27 cellular contexts compared by ENCODE assay signal in genomic region chr18:42255908-42256765, GRCh38.
DNase-seq lines count a peak whose midpoint lies in the region; ATAC-seq, FAIRE-seq and TF ChIP-seq lines count a peak whose summit lies in the region.
"Had no signal": no experiment of that assay in that cellular context is flagged by ENCODE, and none has a peak within 500 bp of the region (broad histone marks: within the 10 kb centered on the region; RNA-seq: fewer than 3 reads in every experiment).

No MANE protein-coding gene starts in this region.

- ATAC-seq in HG02938 (IDR thresholded peaks at IDR 0.05; ENCODE audit: unreplicated experiment), result no peak
- ATAC-seq: CD8-positive, alpha-beta T cell had no signal

- H4K8ac ChIP-seq in neuronal stem cell (ENCODE audit: low read depth, low read length), result no peak overlapping the region

- H2BK120ac ChIP-seq in neuronal stem cell (ENCODE audit: low read depth, low read length), result no peak overlapping the region

- no TSS peak for BruUV-seq in MCF 10A (replicated peaks; lab: Mats Ljungman, UMichigan)

- no peak overlapping the region for H2BK15ac ChIP-seq in neuronal stem cell (ENCODE audit: low read length)

- TF ChIP-seq CTCF in MCF 10A (IDR thresholded peaks at IDR 0.05; ENCODE audit: unreplicated experiment) (no peak), breast epithelium (IDR thresholded peaks at IDR 0.05) (no peak), bronchial epithelial cell (IDR thresholded peaks at IDR 0.05; ENCODE audit: insufficient read depth, low read length, severe bottlenecking) (no peak), uterus (IDR thresholded peaks at IDR 0.05) (no peak)

- DNase-seq in MCF 10A (ENCODE audit: unreplicated experiment) (peak; percentile 11), breast epithelium (ENCODE audit: low spot score in 2 of 2) (no peak), bronchial epithelial cell (ENCODE audit: low read depth) (peak; percentile 27), neuronal stem cell (ENCODE audit: low spot score) (no peak), mucosa of gallbladder (ENCODE audit: low spot score) (no peak), HAP-1 (ENCODE audit: low spot score in 2 of 2) (no peak), uterus (no peak)
- DNase-seq: 8988T; Calu3; CD8-positive, alpha-beta T cell; DMS153; H7; HFFc6; KG1; NCI-H1105; NCI-H1694; NCI-H2081; NCI-H2171 treated with DMSO at 0.1 percent for 48 hours; NCI-H526; SHP77 treated with DMSO at 0.1 percent for 48 hours; SW 1271 had no signal

- CTCF ChIA-PET in MCF 10A (lab: Yijun Ruan, JAX), result interaction anchor here (0.6 kb wide), 1 partner anchor 1161 kb away, joined by 3 read pairs; no protein-coding TSS in a partner anchor

- intact Hi-C loops in MCF 10A (cut with micrococcal nuclease), result no loop called here
- intact Hi-C loops in breast epithelium (cut with DNase I; ENCODE audit: low total_unique reads), result loop anchor here (5.0 kb wide), 1 partner anchor 124 kb away; no protein-coding TSS in a partner anchor
- intact Hi-C loops in uterus (cut with DNase I; ENCODE audit: low total_unique reads), result no loop called here

- H4K91ac ChIP-seq in neuronal stem cell (ENCODE audit: low read depth, low read length, poor library complexity), result no peak overlapping the region

- FAIRE-seq in bronchial epithelial cell (lab: Jason Lieb, UNC), result peak; percentile 70
- FAIRE-seq: G401.6, GM18507 had no signal

- peak overlapping the region; percentile 98 for H3K14ac ChIP-seq in neuronal stem cell (ENCODE audit: low read length)

- no peak overlapping the region for H2BK5ac ChIP-seq in neuronal stem cell (ENCODE audit: low read length)

- no peaks in the 10 kb centered on the region for H3K4me1 Mint-ChIP-seq in MCF 10A (ENCODE audit: insufficient read depth, unreplicated experiment)

- no peak overlapping the region for H2BK12ac ChIP-seq in neuronal stem cell (ENCODE audit: low read length)

- H3K36me3 ChIP-seq in breast epithelium (no peaks in the 10 kb centered on the region), bronchial epithelial cell (ENCODE audit: control insufficient read depth, insufficient read depth, low read length) (no peaks in the 10 kb centered on the region), neuronal stem cell (replicated peaks in 1 of 2; ENCODE audit: control insufficient read depth in 2 of 2, insufficient read depth in 2 of 2, low read length in 2 of 2) (no peaks in the 10 kb centered on the region), HAP-1 (replicated peaks) (no peaks in the 10 kb centered on the region), uterus (no peaks in the 10 kb centered on the region)
- H3K36me3 ChIP-seq: BLaER1 treated with 17β-estradiol and CSF1 and Interleukin-3, amounts not matched to agents 10 nM and 100 nM had no signal

- H3K9me3 Mint-ChIP-seq in MCF 10A (ENCODE audit: unreplicated experiment), result no peaks in the 10 kb centered on the region
- H3K9me3 Mint-ChIP-seq: CD8-positive, alpha-beta T cell; HFFc6 had no signal

- WGBS in neuronal stem cell (ENCODE audit: extremely low coverage in 2 of 2, insufficient read length in 2 of 2, insufficient replicate concordance in 1 of 2), 2 donors, result no CpG with 5 or more reads among the region's 5 CpGs

- H3K79me1 ChIP-seq in neuronal stem cell (ENCODE audit: low read depth, low read length), result no peaks in the 10 kb centered on the region

- no peak overlapping the region for H3K27ac ChIP-seq in breast epithelium
- H3K27ac ChIP-seq in neuronal stem cell (replicated peaks; ENCODE audit: low read length), result no peak overlapping the region
- H3K27ac ChIP-seq in uterus, result no peak overlapping the region
- H3K27ac ChIP-seq: BLaER1 treated with 17β-estradiol and CSF1 and Interleukin-3, amounts not matched to agents 10 nM and 100 nM; RWPE1; SK-N-MC had no signal

- POLR2A ChIA-PET in MCF 10A (lab: Yijun Ruan, JAX), result no interaction called here

- no peaks in the 10 kb centered on the region for H3K36me3 Mint-ChIP-seq in MCF 10A (ENCODE audit: insufficient read depth, unreplicated experiment)
- H3K36me3 Mint-ChIP-seq: CD8-positive, alpha-beta T cell had no signal

- H2AK5ac ChIP-seq in neuronal stem cell (ENCODE audit: low read depth, low read length), result peak overlapping the region; percentile 63

- H3K27me3 Mint-ChIP-seq in MCF 10A (ENCODE audit: insufficient read depth, unreplicated experiment), result no peaks in the 10 kb centered on the region

- TF ChIP-seq POLR2A in breast epithelium (IDR thresholded peaks at IDR 0.05) (no peak), uterus (IDR thresholded peaks at IDR 0.05) (no peak)

- H3K9ac ChIP-seq in neuronal stem cell (ENCODE audit: low read depth, low read length, poor library complexity), result no peak overlapping the region
- H3K9ac ChIP-seq: BLaER1 treated with 17β-estradiol and CSF1 and Interleukin-3, amounts not matched to agents 10 nM and 100 nM had no signal

- H3K18ac ChIP-seq in neuronal stem cell (ENCODE audit: low read length), result peak overlapping the region; percentile 25

- H3K4me3 ChIP-seq in breast epithelium (no peak overlapping the region), bronchial epithelial cell (ENCODE audit: low read depth, low read length) (no peak overlapping the region), neuronal stem cell (ENCODE audit: low read length in 2 of 2) (no peak overlapping the region), HAP-1 (no peak overlapping the region), uterus (no peak overlapping the region)
- H3K4me3 ChIP-seq: BLaER1 treated with 17β-estradiol and CSF1 and Interleukin-3, amounts not matched to agents 10 nM and 100 nM; SK-N-MC had no signal

- no peak overlapping the region for H3K4ac ChIP-seq in neuronal stem cell (ENCODE audit: low read length)

- no peak overlapping the region for H3K23ac ChIP-seq in neuronal stem cell (ENCODE audit: low read depth, low read length, poor library complexity)

- H3K27me3 ChIP-seq in breast epithelium, result no peaks in the 10 kb centered on the region
- no peaks in the 10 kb centered on the region for H3K27me3 ChIP-seq in bronchial epithelial cell (ENCODE audit: control insufficient read depth, insufficient read depth, low read length)
- no peaks in the 10 kb centered on the region for H3K27me3 ChIP-seq in neuronal stem cell (ENCODE audit: control insufficient read depth in 3 of 3, insufficient read depth in 3 of 3, low read depth in 1 of 3, low read length in 3 of 3)
- no peaks in the 10 kb centered on the region for H3K27me3 ChIP-seq in HAP-1 (ENCODE audit: low read depth)
- no peaks in the 10 kb centered on the region for H3K27me3 ChIP-seq in uterus
- H3K27me3 ChIP-seq: BLaER1 treated with 17β-estradiol and CSF1 and Interleukin-3, amounts not matched to agents 10 nM and 100 nM had no signal

- H3K4me1 ChIP-seq in breast epithelium, result no peaks in the 10 kb centered on the region
- H3K4me1 ChIP-seq in neuronal stem cell (ENCODE audit: control insufficient read depth in 2 of 2, insufficient read depth in 1 of 2, low read depth in 1 of 2, low read length in 2 of 2), result no peaks in the 10 kb centered on the region
- no peaks in the 10 kb centered on the region for H3K4me1 ChIP-seq in HAP-1
- no peaks in the 10 kb centered on the region for H3K4me1 ChIP-seq in uterus
- H3K4me1 ChIP-seq: BLaER1 treated with 17β-estradiol and CSF1 and Interleukin-3, amounts not matched to agents 10 nM and 100 nM had no signal

- H3K4me3 Mint-ChIP-seq in MCF 10A (ENCODE audit: unreplicated experiment), result no peak overlapping the region
- H3K4me3 Mint-ChIP-seq: CD8-positive, alpha-beta T cell; HFFc6 had no signal

- H3K4me2 ChIP-seq in neuronal stem cell (ENCODE audit: insufficient read depth, low read length, poor library complexity, severe bottlenecking), result no peak overlapping the region
- H3K4me2 ChIP-seq: BLaER1 treated with 17β-estradiol and CSF1 and Interleukin-3, amounts not matched to agents 10 nM and 100 nM had no signal

- in situ Hi-C loops in HAP-1 (cut with MboI; ENCODE audit: low sequenced_read_pairs), result no loop called here

- H3K27ac Mint-ChIP-seq in MCF 10A (ENCODE audit: low read depth, unreplicated experiment), result no peak overlapping the region
- H3K27ac Mint-ChIP-seq: CD8-positive, alpha-beta T cell; HFFc6 had no signal

- peaks cover 0 to 14% of the 10 kb centered on the region in 2 donors for H3K9me3 ChIP-seq in breast epithelium
- H3K9me3 ChIP-seq in neuronal stem cell (replicated peaks in 1 of 2; ENCODE audit: control insufficient read depth in 2 of 2, insufficient read depth in 1 of 2, low read depth in 1 of 2, low read length in 2 of 2), result no peaks in the 10 kb centered on the region
- no peaks in the 10 kb centered on the region for H3K9me3 ChIP-seq in HAP-1
- H3K9me3 ChIP-seq in uterus, result no peaks in the 10 kb centered on the region

- no peak overlapping the region for H2AFZ ChIP-seq in neuronal stem cell (ENCODE audit: low read length)

Comparison
In these comparisons a context has a peak if more than half of its experiments do, and no peak if none do; other contexts are left out.
1. DNase-seq: peak in MCF 10A (single experiment) and bronchial epithelial cell (single experiment); none in breast epithelium (0 of 2), neuronal stem cell (single experiment), mucosa of gallbladder (single experiment), HAP-1 (0 of 2) and uterus (0 of 2).